Comparison of ENCODE assay signal across 39 cellular contexts in the genomic region with DNA sequence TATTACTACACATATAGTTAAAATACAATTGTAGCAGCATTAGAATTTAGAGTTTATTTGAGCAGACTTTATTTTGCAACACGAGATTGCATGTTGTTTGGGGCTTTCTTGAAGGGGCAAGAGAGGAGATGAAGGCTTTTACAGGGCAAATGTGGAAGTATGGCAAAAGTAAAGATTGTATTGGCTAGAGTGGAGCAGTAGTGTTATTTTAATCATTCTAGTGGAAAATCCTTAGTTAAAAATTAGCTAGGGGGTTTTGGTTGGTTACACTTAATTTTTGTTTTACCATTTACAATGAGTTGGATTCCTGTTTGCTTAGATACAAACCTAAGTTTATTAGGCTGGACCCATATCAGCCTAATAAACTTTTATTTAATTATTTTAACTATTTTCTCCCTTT. TPM values are rescaled to one million over a fixed set of nuclear protein-coding genes. Genes with fewer than 3 reads are reported as not detected.
"Had no signal": no experiment of that assay in that cellular context is flagged by ENCODE, and none has a peak within 500 bp of the region (broad histone marks: within the 10 kb centered on the region; RNA-seq: fewer than 3 reads in every experiment).

No MANE protein-coding gene starts in this region.

- H3K27ac ChIP-seq: adrenal gland, cardiac muscle cell, colonic mucosa, gastroesophageal sphincter, left ventricle myocardium inferior, neutrophil, pancreas, psoas muscle, right atrium auricular region, suprapubic skin, tibial nerve, WERI-Rb-1 had no signal

- H3K4me3 ChIP-seq: adrenal gland, cardiac muscle cell, colonic mucosa, gastroesophageal sphincter, left ventricle myocardium inferior, lung, mucosa of descending colon, pancreas, psoas muscle, right atrium auricular region, smooth muscle cell, suprapubic skin, tibial nerve had no signal

- DNase-seq: activated CD4-positive, alpha-beta T cell treated with anti-CD3 and anti-CD28 coated beads for 48 hours; activated CD4-positive, alpha-beta T cell treated with anti-CD3 and anti-CD28 coated beads, Interleukin-2, amount 50 U/mL, for 48 hours; activated CD8-positive, alpha-beta memory T cell treated with anti-CD3 and anti-CD28 coated beads for 24 hours; activated effector memory CD4-positive, alpha-beta T cell treated with Interleukin-2 at 50 U/mL for 16 hours; activated naive CD4-positive, alpha-beta T cell treated with Interleukin-2 at 50 U/mL for 16 hours; activated naive CD8-positive, alpha-beta T cell treated with anti-CD3 and anti-CD28 coated beads for 36 hours; adrenal gland; aorta; cerebellar nuclear complex; colonic mucosa; effector CD8-positive, alpha-beta T cell; erythroblast; hippocampal formation; immature natural killer cell; kidney; left ventricle myocardium inferior; mucosa of descending colon; nephron progenitor cell; pancreas; psoas muscle; stimulated activated CD4-positive, alpha-beta T cell treated with anti-CD3 and anti-CD28 coated beads, Interleukin-1b, Interleukin-23, amount 100 ng/mL, for 48 hours; stimulated activated CD4-positive, alpha-beta T cell treated with anti-CD3 and anti-CD28 coated beads, Interleukin-4, amount 100 ng/mL, for 4 hours; stimulated activated CD8-positive, alpha-beta memory T cell treated with anti-CD3 and anti-CD28 coated beads, Interleukin-4, amount 100 ng/mL, for 48 hours; WERI-Rb-1 had no signal

- H3K36me3 ChIP-seq: adrenal gland, cardiac muscle cell, colonic mucosa, gastroesophageal sphincter, left ventricle myocardium inferior, neutrophil, pancreas, right atrium auricular region, suprapubic skin, tibial nerve, WERI-Rb-1 had no signal

- H3K4me1 ChIP-seq: adrenal gland, colonic mucosa, gastroesophageal sphincter, left ventricle myocardium inferior, pancreas, psoas muscle, right atrium auricular region, suprapubic skin, tibial nerve had no signal

- H3K27me3 ChIP-seq: adrenal gland, cardiac muscle cell, colonic mucosa, gastroesophageal sphincter, neutrophil, pancreas, right atrium auricular region, suprapubic skin, tibial nerve had no signal

- H3K4me2 ChIP-seq: smooth muscle cell had no signal

- ATAC-seq: activated CD4-positive, CD25-positive, alpha-beta regulatory T cell treated with anti-CD3 and anti-CD28 coated beads, Interleukin-2, amount 50 U/mL, for 24 hours; gastroesophageal sphincter; mucosa of descending colon; pancreas; psoas muscle; stimulated activated memory B cell treated with anti-CD40 and anti-IgM and Interleukin-4, amounts not matched to agents 10 μg/mL and 1 μg/mL and 100 μg/mL, for 72 hours had no signal

- H3K9me3 ChIP-seq: adrenal gland, colonic mucosa, gastroesophageal sphincter, neutrophil, pancreas, psoas muscle, right atrium auricular region, suprapubic skin, tibial nerve had no signal

RNA-seq across cellular contexts. Expression of a gene that starts 4.6 kb away (rescaled TPM):
- total RNA-seq: activated naive CD8-positive, alpha-beta T cell treated with anti-CD3 and anti-CD28 coated beads for 36 hours; adrenal gland; aorta; cardiac muscle cell; colonic mucosa; dermis microvascular lymphatic vessel endothelial cell; gastroesophageal sphincter; kidney; left ventricle myocardium inferior; lung; mesenteric fat pad; mucosa of descending colon; myocyte; pancreas; psoas muscle; right atrium auricular region; smooth muscle cell; suprapubic skin; T-helper 1 cell treated with Interleukin-12 subunit alpha and Interleukin-12 subunit beta and Interleukin-4 antibody, amounts not matched to agents 30 ng/mL and 1 ng/mL, for 36 hours; tibial nerve; ureter had no signal

RNA-seq across cellular contexts. Expression of a gene that starts 23.8 kb away (rescaled TPM):
- total RNA-seq: activated naive CD8-positive, alpha-beta T cell treated with anti-CD3 and anti-CD28 coated beads for 36 hours; cardiac muscle cell; colonic mucosa; dermis microvascular lymphatic vessel endothelial cell; kidney; left ventricle myocardium inferior; lung; mesenteric fat pad; mucosa of descending colon; myocyte; pancreas; psoas muscle; right atrium auricular region; smooth muscle cell; suprapubic skin; T-helper 1 cell treated with Interleukin-12 subunit alpha and Interleukin-12 subunit beta and Interleukin-4 antibody, amounts not matched to agents 30 ng/mL and 1 ng/mL, for 36 hours; tibial nerve; ureter had no signal

RNA-seq across cellular contexts. Expression of a gene that starts 40.5 kb away (rescaled TPM):
- total RNA-seq: activated naive CD8-positive, alpha-beta T cell treated with anti-CD3 and anti-CD28 coated beads for 36 hours; adrenal gland; aorta; cardiac muscle cell; colonic mucosa; dermis microvascular lymphatic vessel endothelial cell; gastroesophageal sphincter; kidney; left ventricle myocardium inferior; lung; mesenteric fat pad; mucosa of descending colon; myocyte; pancreas; psoas muscle; right atrium auricular region; smooth muscle cell; suprapubic skin; T-helper 1 cell treated with Interleukin-12 subunit alpha and Interleukin-12 subunit beta and Interleukin-4 antibody, amounts not matched to agents 30 ng/mL and 1 ng/mL, for 36 hours; tibial nerve had no signal
